Comparison of ENCODE assay signal across 16 cellular contexts in genomic region chr14:65258391-65258790, GRCh38.
A peak's percentile ranks its signal among the peaks of the same experiment; 100 is the strongest.
DNase-seq lines count a peak whose midpoint lies in the region; ATAC-seq and TF ChIP-seq lines count a peak whose summit lies in the region.
"Had no signal": no experiment of that assay in that cellular context is flagged by ENCODE, and none has a peak within 500 bp of the region (broad histone marks: within the 10 kb centered on the region; RNA-seq: fewer than 3 reads in every experiment).

No MANE protein-coding gene starts in this region.

- H3K9me3 ChIP-seq in MG63, result 0 out of 2 replicates have a peak, but pooled peaks cover 2% of the 10 kb centered on the region
- H3K9me3 ChIP-seq in effector memory CD4-positive, alpha-beta T cell (ENCODE audit: control insufficient read depth, low read length), result no peaks in the 10 kb centered on the region
- no peaks in the 10 kb centered on the region; the same call in 1 of the 2 replicates for H3K9me3 ChIP-seq in OCI-LY7 (ENCODE audit: low read length)

- H2AFZ ChIP-seq in OCI-LY7 (ENCODE audit: low read length), result no peak overlapping the region

- ATAC-seq in memory B cell (ENCODE audit: low read depth) (no peak), HG03460 (IDR thresholded peaks at IDR 0.05; ENCODE audit: unreplicated experiment) (no peak)

- POLR2A ChIA-PET in OCI-LY7 (lab: Charles Lee), result interaction anchor here (0.7 kb wide), 1 partner anchor 35 kb away, joined by 3 read pairs; no protein-coding TSS in a partner anchor

- H3K4me3 ChIP-seq in MG63 (no peak overlapping the region), choroid plexus epithelial cell (ENCODE audit: low read depth, low read length) (no peak overlapping the region), OCI-LY7 (ENCODE audit: low read depth, low read length, poor library complexity, severe bottlenecking) (no peak overlapping the region)
- H3K4me3 ChIP-seq in effector memory CD4-positive, alpha-beta T cell (ENCODE audit: insufficient read depth, low read depth, low read length, poor library complexity, severe bottlenecking), result no peak overlapping the region

- H3K9me2 ChIP-seq in OCI-LY7 (ENCODE audit: insufficient read depth, low read length), result no peaks in the 10 kb centered on the region

- H3K36me3 ChIP-seq in MG63 (no peaks in the 10 kb centered on the region), OCI-LY7 (ENCODE audit: insufficient read depth, low read length) (no peaks in the 10 kb centered on the region; the same call in 1 of the 2 replicates)
- H3K36me3 ChIP-seq in effector memory CD4-positive, alpha-beta T cell (ENCODE audit: control insufficient read depth, insufficient read depth, low read length), result no peaks in the 10 kb centered on the region

- TF ChIP-seq CTCF in choroid plexus epithelial cell (conservative IDR thresholded peaks at IDR 0.05; ENCODE audit: low read depth, low read length), result no peak
- TF ChIP-seq CTCF in OCI-LY7 (conservative IDR thresholded peaks at IDR 0.05; ENCODE audit: low read length), result no peak

- H3K4me2 ChIP-seq in OCI-LY7 (ENCODE audit: low read length), result no peak overlapping the region

- H3K27me3 ChIP-seq in MG63, result no peaks in the 10 kb centered on the region
- H3K27me3 ChIP-seq in effector memory CD4-positive, alpha-beta T cell (replicated peaks; ENCODE audit: control insufficient read depth, insufficient read depth, low read length, poor library complexity, severe bottlenecking), result no peaks in the 10 kb centered on the region

- H3K36me3 Mint-ChIP-seq in memory B cell, result peaks cover 24% of the 10 kb centered on the region
- H3K36me3 Mint-ChIP-seq: brain had no signal

- DNase-seq in AG08395 (ENCODE audit: low spot score) (peak; percentile 33), MG63 (peak; percentile 23), choroid plexus epithelial cell (ENCODE audit: low read depth) (peak; percentile 79), memory B cell (ENCODE audit: low spot score in 2 of 2) (no peak), OCI-LY7 (ENCODE audit: low spot score) (no peak), MV-4-11 (lab: John Stamatoyannopoulos, UW) (no peak)
- no peak for DNase-seq in effector memory CD4-positive, alpha-beta T cell
- DNase-seq: activated T-cell treated with anti-CD3 and anti-CD28 coated beads, Interleukin-2, amount 50 U/mL, for 24 hours; AML-193; DND-41; NCI-H345; SIG-M5; stimulated activated CD4-positive, alpha-beta T cell treated with anti-CD3 and anti-CD28 coated beads, Interleukin-12 subunit alpha, Interleukin-12 subunit beta, amount 100 ng/mL, for 4 hours had no signal

- no peak overlapping the region for H3K27ac ChIP-seq in effector memory CD4-positive, alpha-beta T cell (ENCODE audit: insufficient read depth, low read length, poor library complexity, severe bottlenecking)
- no peak overlapping the region for H3K27ac ChIP-seq in OCI-LY7 (ENCODE audit: low read depth, low read length, poor library complexity, severe bottlenecking)

- intact Hi-C loops in OCI-LY7 (cut with micrococcal nuclease; ENCODE audit: unreplicated experiment), result loop anchor here (10.0 kb wide), 1 partner anchor 566 kb away; no protein-coding TSS in a partner anchor

- no peaks in the 10 kb centered on the region for H3K79me2 ChIP-seq in OCI-LY7 (ENCODE audit: insufficient read depth, low read depth, low read length)

- no peak overlapping the region for H3K4me3 Mint-ChIP-seq in memory B cell
- H3K4me3 Mint-ChIP-seq: activated T-cell treated with anti-CD3 and anti-CD28 coated beads, Interleukin-2, amount 50 U/mL, for 24 hours; brain; nephron had no signal

- CTCF ChIA-PET in OCI-LY7 (lab: Charles Lee; ENCODE audit: unreplicated experiment), result no interaction called here

- H3K27me3 Mint-ChIP-seq in memory B cell, result no peaks in the 10 kb centered on the region
- H3K27me3 Mint-ChIP-seq: activated T-cell treated with anti-CD3 and anti-CD28 coated beads, Interleukin-2, amount 50 U/mL, for 24 hours; brain had no signal

- BruUV-seq in OCI-LY7 (replicated peaks; lab: Mats Ljungman, UMichigan), result no TSS peak

- no peaks in the 10 kb centered on the region for H3K4me1 ChIP-seq in effector memory CD4-positive, alpha-beta T cell (ENCODE audit: control insufficient read depth, insufficient read depth, low read length, poor library complexity, severe bottlenecking)
- H3K4me1 ChIP-seq in OCI-LY7 (ENCODE audit: insufficient read depth, low read length, poor library complexity, severe bottlenecking), result peaks cover 21% of the 10 kb centered on the region

- H4K20me1 ChIP-seq in OCI-LY7 (ENCODE audit: insufficient read depth, low read length), result no peaks in the 10 kb centered on the region

- no peaks in the 10 kb centered on the region for H3K9me3 Mint-ChIP-seq in memory B cell

- H3K27ac Mint-ChIP-seq in memory B cell, result peak overlapping the region; percentile 16
- H3K27ac Mint-ChIP-seq: activated T-cell treated with anti-CD3 and anti-CD28 coated beads, Interleukin-2, amount 50 U/mL, for 24 hours; nephron had no signal

- H3K4me1 Mint-ChIP-seq in memory B cell, result peaks cover 39% of the 10 kb centered on the region
- H3K4me1 Mint-ChIP-seq: nephron had no signal

Comparison
In these comparisons a context has a peak if more than half of its experiments do, and no peak if none do; other contexts are left out.
1. DNase-seq: peak in AG08395 (single experiment), MG63 (single experiment) and choroid plexus epithelial cell (single experiment); none in memory B cell (0 of 2), effector memory CD4-positive, alpha-beta T cell (0 of 3), OCI-LY7 (single experiment) and MV-4-11 (single experiment).